In the genomic region with DNA sequence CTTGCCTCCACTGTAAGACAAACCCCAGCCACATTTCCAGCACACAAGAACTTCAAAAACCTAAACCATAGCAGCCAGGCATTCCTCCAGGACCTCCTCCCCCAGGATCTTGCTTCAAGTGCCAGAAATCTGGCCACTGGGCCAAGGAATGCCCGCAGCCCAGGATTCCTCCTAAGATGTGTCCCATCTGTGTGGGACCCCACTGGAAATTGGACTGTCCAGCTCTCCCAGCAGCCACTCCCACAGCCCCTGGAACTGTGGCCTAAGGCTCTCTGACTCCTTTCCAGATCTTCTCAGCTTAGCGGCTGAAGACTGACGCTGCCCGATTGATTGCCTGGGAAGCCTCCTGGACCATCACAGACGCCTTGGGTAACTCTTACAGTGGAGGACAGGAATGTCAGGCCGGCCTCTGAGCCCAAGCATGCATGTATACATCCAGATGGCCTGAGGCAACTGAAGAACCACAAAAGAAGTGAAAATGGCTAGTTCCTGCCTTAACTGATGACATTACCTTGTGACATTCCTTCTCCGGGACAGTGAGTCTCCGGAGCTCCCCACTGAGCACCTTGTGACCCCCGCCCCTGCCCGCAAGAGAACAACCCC, we compare ENCODE assay signal across 13 cellular contexts. TPM values are rescaled to one million over a fixed set of nuclear protein-coding genes. Genes with fewer than 3 reads are reported as not detected.
DNase-seq lines count a peak whose midpoint lies in the region; FAIRE-seq and TF ChIP-seq lines count a peak whose summit lies in the region.
"Not testable (repeated sequence)": the region's sequence is repeated elsewhere in the genome, so short reads cannot be mapped to it uniquely, and the experiment has no call there.
"Had no signal": no experiment of that assay in that cellular context is flagged by ENCODE, and none has a peak within 500 bp of the region (broad histone marks: within the 10 kb centered on the region; RNA-seq: fewer than 3 reads in every experiment).

No MANE protein-coding gene starts in this region.

- not testable (repeated sequence) for TF ChIP-seq POLR2A in H1 (IDR thresholded peaks at IDR 0.05; ENCODE audit: control extremely low read depth in 1 of 2, low read depth in 2 of 2, low read length in 2 of 2)

- not testable (repeated sequence) for H3K27me3 Mint-ChIP-seq in H9 (ENCODE audit: low read depth); nephron progenitor cell (ENCODE audit: low read depth, poor library complexity)

- not testable (repeated sequence) for H3K9me3 ChIP-seq in ES-I3 (ENCODE audit: control insufficient read depth, insufficient read depth, low read length); adipocyte (ENCODE audit: control insufficient read depth, low read length)
- H3K9me3 ChIP-seq in H9 (ENCODE audit: control insufficient read depth, low read depth, low read length) (peaks cover 33% of the 10 kb centered on the region), HUES64 (ENCODE audit: insufficient read depth, low read depth, low read length) (peaks cover 44% of the 10 kb centered on the region), H1 (ENCODE audit: insufficient read depth in 2 of 2, low read depth in 1 of 2, low read length in 1 of 2) (peaks cover 22 to 29% of the 10 kb centered on the region in 2 experiments)

- not testable (repeated sequence) for H3K27ac ChIP-seq in H9 (ENCODE audit: insufficient read length, low read depth, low read length)
- H3K27ac ChIP-seq in HUES64 (ENCODE audit: low read depth, low read length) = peak overlapping the region; percentile 89; the same call in 1 of the 2 replicates
- H3K27ac ChIP-seq in H1 (ENCODE audit: low read depth, low read length) = 0 out of 2 replicates have a peak overlapping the region, but pooled peaks have one; percentile 11

- not testable (repeated sequence) for H3K4ac ChIP-seq in H9 (ENCODE audit: low read depth, low read length); H1 (replicated peaks; ENCODE audit: insufficient read length, low read depth, low read length)

- H3K14ac ChIP-seq in H9 (ENCODE audit: insufficient read depth, low read length); H1 (ENCODE audit: insufficient read length): not testable (repeated sequence)

- peaks cover 29% of the 10 kb centered on the region for H3K4me1 ChIP-seq in ES-I3 (ENCODE audit: insufficient read depth, low read length)
- H3K4me1 ChIP-seq in H9 (ENCODE audit: insufficient read depth, low read length); adipocyte (ENCODE audit: control insufficient read depth, insufficient read depth, low read length): not testable (repeated sequence)
- peaks cover 24% of the 10 kb centered on the region for H3K4me1 ChIP-seq in HUES64 (ENCODE audit: insufficient read depth, low read length)
- H3K4me1 ChIP-seq in H1 (replicated peaks in 1 of 4; ENCODE audit: control insufficient read depth in 3 of 4, insufficient read depth in 4 of 4, low read length in 3 of 4) = peaks cover 0 to 13% (median 8%) of the 10 kb centered on the region in 4 experiments; a peak in 4 of 7 replicates

- not testable (repeated sequence) for TF ChIP-seq RAD21 in H1 (IDR thresholded peaks at IDR 0.05 in 1 of 2, conservative IDR thresholded peaks at IDR 0.05 in 1 of 2; ENCODE audit: low read depth in 2 of 2, low read length in 2 of 2)

- not testable (repeated sequence) for TF ChIP-seq EP300 in H1 (IDR thresholded peaks at IDR 0.05; ENCODE audit: borderline replicate concordance in 1 of 2, low read depth in 2 of 2, low read length in 2 of 2)

- not testable (repeated sequence) for H3K4me2 ChIP-seq in H9 (ENCODE audit: insufficient read depth, insufficient read length, low read length); H1 (ENCODE audit: insufficient read depth in 1 of 2, low read depth in 2 of 2, low read length in 2 of 2)

- TF ChIP-seq CTCF in AG10803 (conservative IDR thresholded peaks at IDR 0.05; ENCODE audit: low read length); H9 (conservative IDR thresholded peaks at IDR 0.05); H1 (IDR thresholded peaks at IDR 0.05; ENCODE audit: control extremely low read depth in 1 of 3, insufficient read depth in 1 of 3, low read depth in 1 of 3, low read length in 3 of 3); nephron progenitor cell (IDR thresholded peaks at IDR 0.05): not testable (repeated sequence)

- H4K91ac ChIP-seq in H9 (ENCODE audit: insufficient read length, low read depth, low read length); H1 (replicated peaks; ENCODE audit: insufficient read length, low read length): not testable (repeated sequence)

- not testable (repeated sequence) for H2BK5ac ChIP-seq in H9 (ENCODE audit: insufficient read length, low read length)
- peak overlapping the region; percentile 73; the same call in 1 of the 2 replicates for H2BK5ac ChIP-seq in H1 (ENCODE audit: low read depth, low read length)

- H3K9me3 Mint-ChIP-seq in H9 = peaks cover 51 to 52% of the 10 kb centered on the region in 2 experiments
- peaks cover 34% of the 10 kb centered on the region for H3K9me3 Mint-ChIP-seq in nephron progenitor cell

- H2BK15ac ChIP-seq in H9 (ENCODE audit: low read depth, low read length) = not testable (repeated sequence)
- 0 out of 2 replicates have a peak overlapping the region, but pooled peaks have one; percentile 40 for H2BK15ac ChIP-seq in H1 (ENCODE audit: low read length)

- not testable (repeated sequence) for H4K8ac ChIP-seq in H9 (replicated peaks; ENCODE audit: insufficient read length, low read depth, low read length); H1 (ENCODE audit: extremely low read depth, insufficient read depth, low read length)

- peak overlapping the region; percentile 8 to 39; a peak in 1 of 5 replicates for H3K4me3 Mint-ChIP-seq in H9
- H3K4me3 Mint-ChIP-seq in nephron progenitor cell = not testable (repeated sequence)

- H3K4me1 Mint-ChIP-seq in H9 = peaks cover 65 to 66% of the 10 kb centered on the region in 2 experiments
- peaks cover 23% of the 10 kb centered on the region for H3K4me1 Mint-ChIP-seq in nephron progenitor cell

- H3K23ac ChIP-seq in H9 (ENCODE audit: insufficient read length, low read depth, low read length); H1 (ENCODE audit: insufficient read length): not testable (repeated sequence)

- DNase-seq in AG10803 (ENCODE audit: low read depth) (peak; percentile 55), H9 (peak; percentile 51), adipocyte (ENCODE audit: low read depth) (peak; percentile 18)
- not testable (repeated sequence) for DNase-seq in H1 (ENCODE audit: low read depth in 1 of 2, low spot score in 2 of 2); nephron progenitor cell

- not testable (repeated sequence) for H4K5ac ChIP-seq in H9 (ENCODE audit: insufficient read length, low read depth, low read length)
- H4K5ac ChIP-seq in H1 (ENCODE audit: insufficient read length, low read depth, low read length) = peak overlapping the region; percentile 55

- CTCF ChIA-PET in H1 (lab: Charles Lee; ENCODE audit: partially characterized antibody) = interaction anchor here (2.6 to 4.9 kb wide), 2 partner anchors 10 to 15 kb away, joined by 11 to 20 read pairs; no protein-coding TSS in a partner anchor

- FAIRE-seq in H1 (lab: Jason Lieb, UNC) = not testable (repeated sequence)

- not testable (repeated sequence) for H3K4me3 ChIP-seq in AG10803 (ENCODE audit: low read length); HUES64 (ENCODE audit: low read length); adipocyte (ENCODE audit: low read length); H1 (ENCODE audit: extremely low read depth in 1 of 4, insufficient read depth in 2 of 4, low read depth in 3 of 4, low read length in 4 of 4)

- not testable (repeated sequence) for H4K20me1 ChIP-seq in H9 (ENCODE audit: control insufficient read depth, insufficient read depth, insufficient read length); H1 (replicated peaks in 1 of 2; ENCODE audit: control insufficient read depth in 1 of 2, insufficient read depth in 2 of 2, low read length in 2 of 2)

- no CpG with 5 or more reads among the region's 10 CpGs for WGBS in H9 (ENCODE audit: extremely low coverage, insufficient read length, low lambda C conversion rate)
- 90% methylated on average over 10 of the region's 10 CpGs for WGBS in HUES64
- WGBS in H1 (ENCODE audit: extremely low coverage in 1 of 2, insufficient coverage in 1 of 2, insufficient read length in 1 of 2, insufficient replicate concordance in 2 of 2, low coverage in 1 of 2, low lambda C conversion rate in 2 of 2, missing lambda C conversion rate in 1 of 2), 2 experiments = 93% methylated on average over 10 of the region's 10 CpGs; no CpG with 5 or more reads in 1 of the 2 experiments

- not testable (repeated sequence) for H3K56ac ChIP-seq in H9 (ENCODE audit: insufficient read length, low read depth, low read length); H1 (replicated peaks; ENCODE audit: insufficient read length, low read depth, low read length)

- not testable (repeated sequence) for H2BK12ac ChIP-seq in H9 (ENCODE audit: insufficient read length, low read depth, low read length)
- 0 out of 2 replicates have a peak overlapping the region, but pooled peaks have one; percentile 35 for H2BK12ac ChIP-seq in H1 (ENCODE audit: low read depth, low read length)

- H3K36me3 Mint-ChIP-seq in H9 (ENCODE audit: insufficient read depth in 1 of 3, low read depth in 3 of 3) (peaks cover 23 to 52% (median 46%) of the 10 kb centered on the region in 3 experiments), nephron progenitor cell (ENCODE audit: low read depth) (peaks cover 11% of the 10 kb centered on the region)

- not testable (repeated sequence) for H3K79me2 ChIP-seq in H9 (ENCODE audit: insufficient read depth, low read length); H1 (ENCODE audit: control insufficient read depth in 1 of 2, insufficient read depth in 2 of 2, low read length in 2 of 2)

- H2AK5ac ChIP-seq in H9 (ENCODE audit: insufficient read length, low read length) = not testable (repeated sequence)
- H2AK5ac ChIP-seq in H1 (ENCODE audit: low read depth, low read length) = 0 out of 2 replicates have a peak overlapping the region, but pooled peaks have one; percentile 2

- H2BK20ac ChIP-seq in H9 (ENCODE audit: low read depth, low read length, poor library complexity, severe bottlenecking) = not testable (repeated sequence)
- peak overlapping the region; percentile 98; the same call in 1 of the 2 replicates for H2BK20ac ChIP-seq in H1 (ENCODE audit: low read length)

- not testable (repeated sequence) for H3K23me2 ChIP-seq in H9 (ENCODE audit: insufficient read length, low read depth, low read length, poor library complexity, severe bottlenecking); H1 (ENCODE audit: low read depth, low read length)

- POLR2A ChIA-PET in H1 (lab: Charles Lee; ENCODE audit: partially characterized antibody) = interaction anchor here (0.8 to 2.4 kb wide), 3 partner anchors 9 to 15 kb away, joined by 3 to 11 read pairs (median 7); no protein-coding TSS in a partner anchor

- H3K36me3 ChIP-seq in ES-I3 (ENCODE audit: insufficient read depth, low read length); HUES64 (ENCODE audit: insufficient read depth, low read length); adipocyte (ENCODE audit: control insufficient read depth, insufficient read depth, low read length, severe bottlenecking): not testable (repeated sequence)
- H3K36me3 ChIP-seq in H1 (ENCODE audit: control insufficient read depth in 2 of 4, insufficient read depth in 4 of 4, low read length in 3 of 4) = peaks cover 0 to 12% (median 0%) of the 10 kb centered on the region in 4 experiments; a peak in 2 of 8 replicates

- H3K27ac Mint-ChIP-seq in H9 (peak overlapping the region; percentile 94 to 97 (median 95)), nephron progenitor cell (peak overlapping the region; percentile 60)

- H3K18ac ChIP-seq in H9 (ENCODE audit: insufficient read length, low read depth, low read length) = not testable (repeated sequence)
- H3K18ac ChIP-seq in H1 (ENCODE audit: extremely low read depth, low read length) = peak overlapping the region; percentile 81

- peak overlapping the region; percentile 47; the same call in 1 of the 2 replicates for H3K9ac ChIP-seq in ES-I3 (ENCODE audit: low read depth, low read length)
- H3K9ac ChIP-seq in H9 (ENCODE audit: extremely low read depth, insufficient read length, low read length); HUES64 (ENCODE audit: low read depth, low read length); adipocyte (ENCODE audit: low read length); H1 (replicated peaks in 1 of 4; ENCODE audit: extremely low read depth in 1 of 4, low read depth in 3 of 4, low read length in 3 of 4): not testable (repeated sequence)

- H2AFZ ChIP-seq in H9 (ENCODE audit: low read length); H1 (ENCODE audit: low read length): not testable (repeated sequence)

- H2BK120ac ChIP-seq in H9 (ENCODE audit: low read depth, low read length, poor library complexity, severe bottlenecking) = not testable (repeated sequence)
- peak overlapping the region; percentile 70 for H2BK120ac ChIP-seq in H1 (replicated peaks; ENCODE audit: low read depth, low read length)

- not testable (repeated sequence) for H3K27me3 ChIP-seq in H9 (ENCODE audit: insufficient read depth, low read length); HUES64 (ENCODE audit: insufficient read depth, low read length); H1 (replicated peaks in 1 of 4; ENCODE audit: control insufficient read depth in 3 of 4, extremely low read depth in 1 of 4, insufficient read depth in 3 of 4, low read length in 3 of 4)
- H3K27me3 ChIP-seq in adipocyte (replicated peaks; ENCODE audit: control insufficient read depth, insufficient read depth, low read length) = peaks cover 40% of the 10 kb centered on the region

- not testable (repeated sequence) for H3K79me1 ChIP-seq in H9 (ENCODE audit: insufficient read depth, low read depth, low read length, poor library complexity, severe bottlenecking); H1 (ENCODE audit: low read depth, low read length)

- not testable (repeated sequence) for H3T11ph ChIP-seq in H9 (ENCODE audit: low read length)

RNA-seq across cellular contexts. Expression of a gene that starts 24.7 kb away (rescaled TPM):
- total RNA-seq in H9 (2021) = not detected in 2 replicates
- not detected for polyA plus RNA-seq in HUES64 (2013, experiment 1 of 2)
- polyA plus RNA-seq in HUES64 (2013, experiment 2 of 2) = 0.13 TPM
- 0.17 and 0.35 TPM in 2 replicates for total RNA-seq in H1 (2021; fragmentation: NEBNext Ultra II Directional; extraction: Animal tissue kit (Norgen Biotek cat#: 25700))
- 0.06 and 0.22 TPM in 2 replicates for polyA plus RNA-seq in H1 (2011; rRNA removed)
- 0.14 TPM for polyA plus RNA-seq in H1 (2011; cell fraction: cytosol; rRNA removed)
- polyA plus RNA-seq in H1 (2011; cell fraction: nucleus; rRNA removed) = not detected
- 0.11 to 0.15 TPM in 2 of 4 replicates, not detected in the others for polyA plus RNA-seq in H1 (2012, experiment 1 of 2)
- polyA plus RNA-seq in H1 (2012, experiment 2 of 2) = not detected
- 0.49 TPM for polyA plus RNA-seq in H1 (2013, experiment 1 of 2)
- 0.40 TPM for polyA plus RNA-seq in H1 (2013, experiment 2 of 2)
- polyA minus RNA-seq in H1 (2011; rRNA and poly(A)+ RNA removed) = not detected in 2 replicates
- not detected for polyA minus RNA-seq in H1 (2011; cell fraction: cytosol; rRNA and poly(A)+ RNA removed)
- not detected for polyA minus RNA-seq in H1 (2011; cell fraction: nucleus; rRNA and poly(A)+ RNA removed)
- total RNA-seq: CD4-positive, alpha-beta T cell; CD8-positive, alpha-beta memory T cell; GM12878; GM23248 had no signal
- polyA plus RNA-seq: AG04450; CD14-positive monocyte; CD8-positive, alpha-beta memory T cell; GM12878; GM23248 had no signal
